Comparison of ENCODE assay signal across 9 cellular contexts in the genomic region with DNA sequence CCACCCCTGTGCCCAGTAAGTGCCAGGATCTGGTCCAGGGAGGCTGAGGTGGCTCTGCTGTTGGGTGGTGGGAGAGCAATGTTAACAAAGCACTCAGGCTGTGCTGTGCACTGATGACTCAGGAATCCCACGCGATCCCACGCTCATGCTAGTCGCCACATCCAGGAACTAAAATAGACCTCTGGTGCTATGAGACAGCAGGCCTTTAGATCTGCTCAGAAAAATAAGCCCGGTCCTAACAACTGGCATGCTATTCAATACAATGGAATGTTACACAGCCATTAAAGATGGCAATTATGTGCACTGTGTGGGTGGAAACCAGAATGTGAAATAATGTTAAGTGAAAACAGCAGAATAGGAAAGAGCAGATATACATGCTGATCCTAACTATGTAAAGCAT.
DNase-seq lines count a peak whose midpoint lies in the region; ATAC-seq and TF ChIP-seq lines count a peak whose summit lies in the region.
"Had no signal": no experiment of that assay in that cellular context is flagged by ENCODE, and none has a peak within 500 bp of the region (broad histone marks: within the 10 kb centered on the region; RNA-seq: fewer than 3 reads in every experiment).

No MANE protein-coding gene starts in this region.

- peak; percentile 59 for DNase-seq in Ammon's horn (ENCODE audit: low spot score)
- DNase-seq in brain microvascular endothelial cell: peak; percentile 92
- DNase-seq in non-pigmented ciliary epithelial cell (ENCODE audit: low read depth): peak; percentile 89
- no peak for DNase-seq in NCI-H1048 (lab: John Stamatoyannopoulos, UW)
- no peak for DNase-seq in NCI-H1092 treated with DMSO at 0.1 percent for 48 hours (lab: John Stamatoyannopoulos, UW)
- no peak for DNase-seq in GM20000 (ENCODE audit: low spot score)
- DNase-seq: NCI-H2029 treated with DMSO at 0.1 percent for 48 hours had no signal

- ATAC-seq in HG02938 (IDR thresholded peaks at IDR 0.05; ENCODE audit: unreplicated experiment): no peak

- in situ Hi-C loops in brain microvascular endothelial cell (cut with HindIII; ENCODE audit: low pct_ligation_motif_present, low sequenced_read_pairs): no loop called here

- H3K4me3 ChIP-seq in brain microvascular endothelial cell (ENCODE audit: low read depth, low read length): no peak overlapping the region

- TF ChIP-seq RAD21 in Ishikawa (IDR thresholded peaks at IDR 0.05; ENCODE audit: low read depth): no peak

- TF ChIP-seq EP300 in Ishikawa (IDR thresholded peaks at IDR 0.05; ENCODE audit: borderline replicate concordance): no peak

- H3K36me3 ChIP-seq in brain microvascular endothelial cell (replicated peaks): no peaks in the 10 kb centered on the region

- no peaks in the 10 kb centered on the region for H3K27me3 ChIP-seq in brain microvascular endothelial cell (replicated peaks)

- no peak for TF ChIP-seq CTCF in brain microvascular endothelial cell (IDR thresholded peaks at IDR 0.05; ENCODE audit: low read depth, low read length, missing control alignments)
- no peak for TF ChIP-seq CTCF in GM20000 (IDR thresholded peaks at IDR 0.05; ENCODE audit: extremely low read depth, missing control alignments)

- H3K27ac ChIP-seq in brain microvascular endothelial cell: peak overlapping the region; percentile 78

TF ChIP-seq in Ishikawa, 13 proteins besides CTCF, POLR2A, EP300 and RAD21:
- TF ChIP-seq EGR1 (IDR thresholded peaks at IDR 0.05) (peak; percentile 86), YY1 (IDR thresholded peaks at IDR 0.05; ENCODE audit: low read depth) (no peak), TCF12 (IDR thresholded peaks at IDR 0.05; ENCODE audit: low read depth) (no peak), CEBPB (IDR thresholded peaks at IDR 0.05) (no peak), REST (IDR thresholded peaks at IDR 0.05; ENCODE audit: low read depth) (no peak)

Comparison
In these comparisons a context has a peak if more than half of its experiments do, and no peak if none do; other contexts are left out.
1. DNase-seq: peak in Ammon's horn (single experiment), brain microvascular endothelial cell (single experiment) and non-pigmented ciliary epithelial cell (single experiment); none in NCI-H1048 (single experiment), NCI-H1092 treated with DMSO at 0.1 percent for 48 hours (single experiment) and GM20000 (single experiment).